In the genomic region with DNA sequence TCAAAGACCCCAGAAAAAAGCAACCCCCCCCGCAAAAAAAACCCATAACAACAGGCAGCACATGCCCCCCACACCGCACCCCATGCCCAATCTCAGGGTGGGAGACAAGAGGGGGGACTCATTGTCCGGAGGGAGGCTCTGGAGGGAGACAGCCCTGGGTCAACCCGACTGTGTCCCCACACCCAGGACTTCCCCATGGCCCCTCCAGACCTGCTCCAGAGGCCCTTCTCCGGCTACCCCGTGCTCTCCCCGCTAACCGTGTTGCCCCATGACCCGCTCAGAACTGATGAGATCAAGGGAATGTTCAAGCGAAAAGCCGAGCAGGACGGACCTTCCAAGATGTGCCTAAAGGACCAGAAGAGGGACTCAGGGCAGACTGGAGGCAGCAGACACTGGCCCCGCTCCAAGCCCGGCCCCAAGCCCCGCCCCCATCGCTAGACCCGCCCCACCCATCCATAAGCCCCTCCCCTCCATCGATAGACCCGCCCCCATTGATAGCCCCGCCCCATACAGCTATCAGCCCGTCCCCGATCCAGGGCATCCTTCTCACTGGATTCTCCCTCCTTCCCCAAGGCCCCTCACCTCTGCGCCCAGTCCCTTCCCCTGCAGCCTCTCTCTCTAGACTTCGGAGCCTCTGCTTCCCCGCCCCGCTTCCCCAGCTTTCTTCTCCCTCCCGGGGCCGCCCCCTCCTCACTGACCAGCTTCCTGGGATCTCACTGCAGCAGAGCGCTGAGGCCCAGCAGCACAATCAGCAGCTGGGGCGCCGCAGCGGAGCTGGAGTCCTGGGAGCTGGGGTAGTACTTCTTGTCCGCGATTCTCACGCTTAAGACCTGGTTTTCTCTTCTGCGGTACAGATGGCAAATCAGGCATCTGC, we compare ENCODE assay signal across 9 cellular contexts. TPM values are rescaled to one million over a fixed set of nuclear protein-coding genes. Genes with fewer than 3 reads are reported as not detected.
A peak's percentile ranks its signal among the peaks of the same experiment; 100 is the strongest.
DNase-seq lines count a peak whose midpoint lies in the region; ATAC-seq and TF ChIP-seq lines count a peak whose summit lies in the region.
"Had no signal": no experiment of that assay in that cellular context is flagged by ENCODE, and none has a peak within 500 bp of the region (broad histone marks: within the 10 kb centered on the region; RNA-seq: fewer than 3 reads in every experiment).

No MANE protein-coding gene starts in this region.

- H3K27ac ChIP-seq in body of pancreas: no peak overlapping the region

- H3K4me1 ChIP-seq in body of pancreas: no peaks in the 10 kb centered on the region

- 42 to 47% methylated on average over 16 to 23 of the region's 36 CpGs for WGBS in body of pancreas, 2 donors

- intact Hi-C loops in body of pancreas (cut with DNase I): no loop called here

- no peak for TF ChIP-seq CTCF in body of pancreas (IDR thresholded peaks at IDR 0.05)

- no peaks in the 10 kb centered on the region for H3K9me3 ChIP-seq in body of pancreas

- H3K27me3 ChIP-seq in body of pancreas: no peaks in the 10 kb centered on the region

- H3K36me3 ChIP-seq in body of pancreas (replicated peaks in 1 of 2; ENCODE audit: insufficient read depth in 1 of 2, low read depth in 2 of 2): no peaks in the 10 kb centered on the region

- DNase-seq in NCI-H748 (lab: John Stamatoyannopoulos, UW; ENCODE audit: unreplicated experiment) (peak; percentile 34), NCI-H748 treated with DMSO at 0.1 percent for 48 hours (lab: John Stamatoyannopoulos, UW) (no peak), erythroblast (lab: John Stamatoyannopoulos, UW) (peak; percentile 73 to 86), body of pancreas (no peak), NCI-H2029 (lab: John Stamatoyannopoulos, UW) (no peak)
- DNase-seq in activated CD4-positive, alpha-beta T cell treated with anti-CD3 and anti-CD28 coated beads for 4 hours: peak; percentile 26 to 51
- peak; percentile 53 for DNase-seq in stimulated activated CD4-positive, alpha-beta T cell treated with anti-CD3 and anti-CD28 coated beads, Interleukin-15, amount 100 ng/mL, for 24 hours

- ATAC-seq in body of pancreas (no peak), GM18870 (IDR thresholded peaks at IDR 0.05; ENCODE audit: unreplicated experiment) (no peak)

- no peak overlapping the region for H3K4me3 ChIP-seq in body of pancreas

- no peak for TF ChIP-seq POLR2A in erythroblast (IDR thresholded peaks at IDR 0.05; ENCODE audit: low read length)
- no peak for TF ChIP-seq POLR2A in body of pancreas (IDR thresholded peaks at IDR 0.05)

RNA-seq across cellular contexts. Expression of a gene that starts 2.2 kb away (rescaled TPM):
- total RNA-seq in body of pancreas: 10 to 100 TPM; 34.3 to 43.6 TPM

RNA-seq across cellular contexts. Expression of a gene that starts 9.2 kb away (rescaled TPM):
- not detected for total RNA-seq in body of pancreas
- total RNA-seq: SK-MEL-5 had no signal

RNA-seq across cellular contexts. Expression of a gene that starts 16.6 kb away (rescaled TPM):
- 10 to 100 TPM; 33.3 to 34.8 TPM for total RNA-seq in body of pancreas

RNA-seq across cellular contexts. Expression of a gene that starts 26.1 kb away (rescaled TPM):
- 10 to 100 TPM; 37.9 to 49.8 TPM for total RNA-seq in body of pancreas
- total RNA-seq: SK-MEL-5 had no signal

RNA-seq across cellular contexts. Expression of a gene that starts 45.2 kb away (rescaled TPM):
- under 1 TPM in 1 of 2 donors, not detected in 1; 0.52 TPM for total RNA-seq in body of pancreas

Comparison
In these comparisons a context has a peak if more than half of its experiments do, and no peak if none do; other contexts are left out.
1. DNase-seq: peak in NCI-H748 (single experiment), activated CD4-positive, alpha-beta T cell treated with anti-CD3 and anti-CD28 coated beads for 4 hours (2 of 2), erythroblast (2 of 2) and stimulated activated CD4-positive, alpha-beta T cell treated with anti-CD3 and anti-CD28 coated beads, Interleukin-15, amount 100 ng/mL, for 24 hours (single experiment); none in NCI-H748 treated with DMSO at 0.1 percent for 48 hours (single experiment), body of pancreas (0 of 4) and NCI-H2029 (single experiment).